Comparison of ENCODE assay signal across 21 cellular contexts in genomic region chr19:19238126-19238894, GRCh38. TPM values are rescaled to one million over a fixed set of nuclear protein-coding genes. Genes with fewer than 3 reads are reported as not detected.
DNase-seq lines count a peak whose midpoint lies in the region; ATAC-seq, FAIRE-seq and TF ChIP-seq lines count a peak whose summit lies in the region.
"Had no signal": no experiment of that assay in that cellular context is flagged by ENCODE, and none has a peak within 500 bp of the region (broad histone marks: within the 10 kb centered on the region; RNA-seq: fewer than 3 reads in every experiment).

No MANE protein-coding gene starts in this region.

- WGBS in GM12878 (ENCODE audit: insufficient coverage, insufficient replicate concordance, low lambda C conversion rate, missing lambda C conversion rate), result 61% methylated on average over 17 of the region's 18 CpGs
- WGBS in mesendoderm (ENCODE audit: extremely low coverage, insufficient coverage, low lambda C conversion rate), result no CpG with 5 or more reads among the region's 18 CpGs

- H4K20me1 ChIP-seq in GM12878 (ENCODE audit: control insufficient read depth, insufficient read depth), result no peaks in the 10 kb centered on the region
- H4K20me1 ChIP-seq: BLaER1 had no signal

- no peaks in the 10 kb centered on the region for H3K4me1 Mint-ChIP-seq in glutamatergic neuron (ENCODE audit: low read depth, unreplicated experiment)
- H3K4me1 Mint-ChIP-seq: CD14-positive monocyte; CD4-positive, alpha-beta memory T cell; IgD-negative memory B cell had no signal

- H4K8ac ChIP-seq in mesendoderm (ENCODE audit: low read depth, low read length), result no peak overlapping the region

- no peak overlapping the region for H3K9ac ChIP-seq in GM12878 (ENCODE audit: control insufficient read depth, insufficient read depth, low read length)
- no peak overlapping the region for H3K9ac ChIP-seq in mesendoderm (ENCODE audit: low read length)
- H3K9ac ChIP-seq: BLaER1, GM23248 had no signal

- peak overlapping the region; percentile 5 for H3K27ac Mint-ChIP-seq in glutamatergic neuron (ENCODE audit: unreplicated experiment)
- H3K27ac Mint-ChIP-seq: CD14-positive monocyte; CD4-positive, alpha-beta memory T cell; H9; IgD-negative memory B cell had no signal

- no peak for TF ChIP-seq RAD21 in GM12878 (IDR thresholded peaks at IDR 0.05; ENCODE audit: insufficient read depth, low read depth, low read length)

- H3K4me1 ChIP-seq in GM12878 (ENCODE audit: control insufficient read depth, insufficient read depth, low read length) (no peaks in the 10 kb centered on the region), mesendoderm (ENCODE audit: control insufficient read depth, low read depth, low read length) (no peaks in the 10 kb centered on the region)
- H3K4me1 ChIP-seq: BLaER1 had no signal

- intact Hi-C loops in GM12878 (cut with micrococcal nuclease; ENCODE audit: unreplicated experiment), result no loop called here

- no peak overlapping the region for H3K56ac ChIP-seq in mesendoderm (ENCODE audit: low read length)

- no peaks in the 10 kb centered on the region for H3K79me2 ChIP-seq in GM12878 (ENCODE audit: control insufficient read depth, insufficient read depth, low read length)
- no peaks in the 10 kb centered on the region for H3K79me2 ChIP-seq in mesendoderm (ENCODE audit: control insufficient read depth, insufficient read depth, low read length)

- H3K4me3 ChIP-seq in GM12878, result no peak overlapping the region
- H3K4me3 ChIP-seq in mesendoderm (ENCODE audit: low read length), result no peak overlapping the region
- H3K4me3 ChIP-seq: BLaER1, GM23248 had no signal

- no peak overlapping the region for H3K27ac ChIP-seq in GM12878 (ENCODE audit: control insufficient read depth, insufficient read depth)
- no peak overlapping the region for H3K27ac ChIP-seq in mesendoderm (ENCODE audit: low read depth, low read length)
- H3K27ac ChIP-seq: BLaER1, GM23248 had no signal

- in situ Hi-C loops in GM12878 (cut with MboI), result no loop called here

- RAD21 ChIA-PET in GM12878 (lab: Charles Lee; ENCODE audit: unreplicated experiment), result no interaction called here

- no peak overlapping the region for H2AK5ac ChIP-seq in mesendoderm (ENCODE audit: low read length)

- no peak overlapping the region for H3K4ac ChIP-seq in mesendoderm (ENCODE audit: low read depth, low read length)

- H3K18ac ChIP-seq in mesendoderm (ENCODE audit: low read length), result no peak overlapping the region

- no peak for TF ChIP-seq EP300 in GM12878 (IDR thresholded peaks at IDR 0.05; ENCODE audit: borderline replicate concordance in 1 of 2, control insufficient read depth in 1 of 2, low read depth in 2 of 2, low read length in 2 of 2)

- no peak overlapping the region for H2BK15ac ChIP-seq in mesendoderm (replicated peaks; ENCODE audit: low read depth)

- ATAC-seq in GM12878 (no peak), GM18907 (IDR thresholded peaks at IDR 0.05; ENCODE audit: unreplicated experiment) (no peak)

- no peak for TF ChIP-seq CTCF in GM10248 (IDR thresholded peaks at IDR 0.05; ENCODE audit: control extremely low read depth, extremely low read depth, low read depth, missing control alignments)
- TF ChIP-seq CTCF in GM12878 (IDR thresholded peaks at IDR 0.05 in 2 of 3, conservative IDR thresholded peaks at IDR 0.05 in 1 of 3; ENCODE audit: control insufficient read depth in 2 of 3, extremely low read depth in 1 of 3, insufficient read depth in 1 of 3, low read depth in 3 of 3, low read length in 3 of 3), result no peak
- TF ChIP-seq CTCF in glutamatergic neuron (IDR thresholded peaks at IDR 0.05; ENCODE audit: partially characterized antibody, unreplicated experiment), result no peak

- TF ChIP-seq POLR2A in GM12878 (IDR thresholded peaks at IDR 0.05; ENCODE audit: low read depth, low read length), result no peak

- H3K36me3 Mint-ChIP-seq in glutamatergic neuron (ENCODE audit: unreplicated experiment), result peaks cover 30% of the 10 kb centered on the region
- H3K36me3 Mint-ChIP-seq: CD14-positive monocyte; CD4-positive, alpha-beta memory T cell; IgD-negative memory B cell had no signal

- peaks cover 12% of the 10 kb centered on the region for H3K27me3 Mint-ChIP-seq in glutamatergic neuron (ENCODE audit: unreplicated experiment)

- H3K23ac ChIP-seq in mesendoderm (ENCODE audit: low read length), result no peak overlapping the region

- H2AFZ ChIP-seq in GM12878 (ENCODE audit: control insufficient read depth, low read depth, low read length), result no peak overlapping the region
- H2AFZ ChIP-seq: GM23248 had no signal

- POLR2A ChIA-PET in GM10248 (lab: Yijun Ruan, JAX) (no interaction called here), GM12878 (lab: Charles Lee) (no interaction called here)

- CTCF ChIA-PET in GM10248 (lab: Yijun Ruan, JAX), result no interaction called here
- CTCF ChIA-PET in GM12878 (lab: Yijun Ruan, JAX), result no interaction called here

- H2BK5ac ChIP-seq in mesendoderm (ENCODE audit: low read length), result no peak overlapping the region

- FAIRE-seq in GM12878 (lab: Jason Lieb, UNC), result no peak
- FAIRE-seq: HepG2 had no signal

- H2BK120ac ChIP-seq in mesendoderm (ENCODE audit: low read depth, low read length), result no peak overlapping the region

- H3K4me3 Mint-ChIP-seq in glutamatergic neuron (ENCODE audit: unreplicated experiment), result no peak overlapping the region
- H3K4me3 Mint-ChIP-seq: CD14-positive monocyte; CD4-positive, alpha-beta memory T cell; IgD-negative memory B cell had no signal

- H4K5ac ChIP-seq in mesendoderm (ENCODE audit: low read length), result no peak overlapping the region

- DNase-seq in GM10248 (ENCODE audit: extremely low spot score) (peak; percentile 5), GM12878 (ENCODE audit: low read depth, low spot score) (no peak), glutamatergic neuron (no peak), mesendoderm (no peak), T1000 (lab: John Stamatoyannopoulos, UW) (no peak)
- DNase-seq: 8988T; CD4-positive, alpha-beta memory T cell; DMS153; DMS79; GDM1; GM23248; H9; KG1 had no signal

- no peak overlapping the region for H3K4me2 ChIP-seq in GM12878 (ENCODE audit: control insufficient read depth, insufficient read depth)
- no peak overlapping the region for H3K4me2 ChIP-seq in mesendoderm (ENCODE audit: low read length)
- H3K4me2 ChIP-seq: BLaER1 had no signal

- peaks cover 11% of the 10 kb centered on the region; the same call in 2 of the 3 replicates for H3K9me3 ChIP-seq in GM12878 (replicated peaks; ENCODE audit: control insufficient read depth, insufficient read depth, low read length)

- SMC1A ChIA-PET in GM12878 (lab: Charles Lee; ENCODE audit: uncharacterized antibody, unreplicated experiment), result no interaction called here

- BruUV-seq in GM12878 (replicated peaks; lab: Mats Ljungman, UMichigan), result no TSS peak

- H3K36me3 ChIP-seq in GM12878 (ENCODE audit: control insufficient read depth in 2 of 2, insufficient read depth in 2 of 2, low read length in 1 of 2) (no peaks in the 10 kb centered on the region), mesendoderm (ENCODE audit: control insufficient read depth, insufficient read depth, low read length) (no peaks in the 10 kb centered on the region)
- H3K36me3 ChIP-seq: BLaER1 had no signal

- no peaks in the 10 kb centered on the region for H3K79me1 ChIP-seq in mesendoderm (ENCODE audit: low read length)

- peaks cover 14% of the 10 kb centered on the region for H3K9me3 Mint-ChIP-seq in glutamatergic neuron (ENCODE audit: unreplicated experiment)

- H3K27me3 ChIP-seq in GM12878 (replicated peaks in 1 of 2; ENCODE audit: control insufficient read depth in 2 of 2, insufficient read depth in 2 of 2, low read length in 1 of 2) (no peaks in the 10 kb centered on the region), mesendoderm (ENCODE audit: insufficient read depth, low read length, poor library complexity) (no peaks in the 10 kb centered on the region)
- H3K27me3 ChIP-seq: BLaER1 had no signal

RNA-seq across cellular contexts. Expression of gene NCAN, which starts 26.6 kb away (rescaled TPM):
- total RNA-seq in GM12878 (2013; cell fraction: nucleolus; rRNA removed), result 0.06 TPM in 1 of 2 replicates, not detected in the other
- total RNA-seq in GM12878 (2014; rRNA removed), result 0.11 and 0.34 TPM in 2 replicates
- total RNA-seq in GM12878 (2014; rRNA removed; fragmentation: Illumina TruSeq; extraction: Trizol), result 0.09 and 0.14 TPM in 2 replicates
- total RNA-seq in GM12878 (2021), result 0.10 and 0.16 TPM in 2 replicates
- 0.09 TPM for polyA plus RNA-seq in GM12878 (2011; ENCODE audit: low read depth)
- 0.12 and 0.13 TPM in 2 replicates for polyA plus RNA-seq in GM12878 (2011; rRNA removed)
- polyA plus RNA-seq in GM12878 (2011; cell fraction: cytosol; rRNA removed), result 0.03 and 0.06 TPM in 2 replicates
- 0.16 and 0.25 TPM in 2 replicates for polyA plus RNA-seq in GM12878 (2011; cell fraction: nucleus; rRNA removed)
- 0.16 and 0.24 TPM in 2 replicates for polyA plus RNA-seq in GM12878 (2012)
- 0.26 TPM in 1 of 2 replicates, not detected in the other for polyA plus RNA-seq in GM12878 (2014; fragmentation: Illumina TruSeq; extraction: Trizol)
- polyA plus RNA-seq in GM12878 (2014; fragmentation: Nextera tagmentation; extraction: Ambion mirVana), result under 1 TPM in 1 of 2 experiments, not detected in 1; 0.02 TPM
- polyA plus RNA-seq in GM12878 (2014; rRNA removed), result 0.19 and 0.51 TPM in 2 replicates
- polyA plus RNA-seq in GM12878 (2016; fragmentation: Nextera tagmentation; extraction: Ambion mirVana), result under 1 TPM; 0.12 to 0.20 TPM
- polyA minus RNA-seq in GM12878 (2011; rRNA and poly(A)+ RNA removed), result 0.22 and 0.46 TPM in 2 replicates
- not detected in 2 replicates for polyA minus RNA-seq in GM12878 (2011; cell fraction: cytosol; rRNA and poly(A)+ RNA removed)
- not detected in 2 replicates for polyA minus RNA-seq in GM12878 (2011; cell fraction: nucleus; rRNA and poly(A)+ RNA removed)
- 186 TPM for total RNA-seq in glutamatergic neuron (ENCODE audit: unreplicated experiment)
- polyA plus RNA-seq in mesendoderm (2013, experiment 1 of 2), result 0.88 TPM
- polyA plus RNA-seq in mesendoderm (2013, experiment 2 of 2), result 0.84 TPM
- total RNA-seq: A673; CD4-positive, alpha-beta memory T cell; Daoy; GM23248; HepG2 had no signal
- polyA plus RNA-seq: AG04450; CD14-positive monocyte; CD4-positive, alpha-beta memory T cell; GM23248; HepG2; IgD-negative memory B cell had no signal

RNA-seq across cellular contexts. Expression of gene TM6SF2, which starts 34.8 kb away (rescaled TPM):
- total RNA-seq in GM12878 (2013; cell fraction: nucleolus; rRNA removed), result not detected in 2 replicates
- total RNA-seq in GM12878 (2014; rRNA removed) (0.34 TPM in 1 of 2 replicates, not detected in the other), GM12878 (2014; rRNA removed; fragmentation: Illumina TruSeq; extraction: Trizol) (not detected in 2 replicates), GM12878 (2021) (not detected in 2 replicates), glutamatergic neuron (ENCODE audit: unreplicated experiment) (7.2 TPM)
- not detected for polyA plus RNA-seq in GM12878 (2011; ENCODE audit: low read depth)
- polyA plus RNA-seq in GM12878 (2011; rRNA removed) (not detected in 2 replicates), GM12878 (2014; fragmentation: Illumina TruSeq; extraction: Trizol) (not detected in 2 replicates), GM12878 (2014; fragmentation: Nextera tagmentation; extraction: Ambion mirVana) (not detected), GM12878 (2014; rRNA removed) (not detected in 2 replicates), GM12878 (2016; fragmentation: Nextera tagmentation; extraction: Ambion mirVana) (not detected)
- not detected in 2 replicates for polyA plus RNA-seq in GM12878 (2011; cell fraction: cytosol; rRNA removed)
- not detected in 2 replicates for polyA plus RNA-seq in GM12878 (2011; cell fraction: nucleus; rRNA removed)
- not detected in 2 replicates for polyA plus RNA-seq in GM12878 (2012)
- not detected in 2 replicates for polyA minus RNA-seq in GM12878 (2011; rRNA and poly(A)+ RNA removed)
- not detected in 2 replicates for polyA minus RNA-seq in GM12878 (2011; cell fraction: cytosol; rRNA and poly(A)+ RNA removed)
- not detected in 2 replicates for polyA minus RNA-seq in GM12878 (2011; cell fraction: nucleus; rRNA and poly(A)+ RNA removed)
- 1.0 TPM for polyA plus RNA-seq in mesendoderm (2013, experiment 1 of 2)
- polyA plus RNA-seq in mesendoderm (2013, experiment 2 of 2), result 1.1 TPM
- total RNA-seq: A673; CD4-positive, alpha-beta memory T cell; Daoy had no signal
- polyA plus RNA-seq: CD14-positive monocyte; CD4-positive, alpha-beta memory T cell; IgD-negative memory B cell had no signal

RNA-seq across cellular contexts. Expression of gene NR2C2AP, which starts 35.1 kb away (rescaled TPM):
- total RNA-seq in GM12878 (2013; cell fraction: nucleolus; rRNA removed), result 10.1 and 12.1 TPM in 2 replicates
- total RNA-seq in GM12878 (2014; rRNA removed) (22.4 and 23.9 TPM in 2 replicates), GM12878 (2014; rRNA removed; fragmentation: Illumina TruSeq; extraction: Trizol) (19.7 and 22.5 TPM in 2 replicates), GM12878 (2021) (27.8 and 28.5 TPM in 2 replicates), glutamatergic neuron (ENCODE audit: unreplicated experiment) (5.5 TPM)
- 9.9 TPM for polyA plus RNA-seq in GM12878 (2011; ENCODE audit: low read depth)
- polyA plus RNA-seq in GM12878 (2011; rRNA removed) (13.0 and 22.0 TPM in 2 replicates), GM12878 (2014; fragmentation: Illumina TruSeq; extraction: Trizol) (13.6 and 21.5 TPM in 2 replicates), GM12878 (2014; fragmentation: Nextera tagmentation; extraction: Ambion mirVana) (10 to 100 TPM; 43.3 to 44.8 TPM), GM12878 (2014; rRNA removed) (31.0 and 33.7 TPM in 2 replicates), GM12878 (2016; fragmentation: Nextera tagmentation; extraction: Ambion mirVana) (10 to 100 TPM; 28.4 to 29.0 TPM)
- 17.5 and 27.3 TPM in 2 replicates for polyA plus RNA-seq in GM12878 (2011; cell fraction: cytosol; rRNA removed)
- polyA plus RNA-seq in GM12878 (2011; cell fraction: nucleus; rRNA removed), result 42.0 and 47.9 TPM in 2 replicates
- 14.9 and 16.6 TPM in 2 replicates for polyA plus RNA-seq in GM12878 (2012)
- 7.8 and 15.9 TPM in 2 replicates for polyA minus RNA-seq in GM12878 (2011; rRNA and poly(A)+ RNA removed)
- 4.4 and 5.5 TPM in 2 replicates for polyA minus RNA-seq in GM12878 (2011; cell fraction: cytosol; rRNA and poly(A)+ RNA removed)
- polyA minus RNA-seq in GM12878 (2011; cell fraction: nucleus; rRNA and poly(A)+ RNA removed), result 7.3 and 10.1 TPM in 2 replicates
- 11.3 TPM for polyA plus RNA-seq in mesendoderm (2013, experiment 1 of 2)
- polyA plus RNA-seq in mesendoderm (2013, experiment 2 of 2), result 11.9 TPM

RNA-seq across cellular contexts. Expression of gene RFXANK, which starts 46.3 kb away (rescaled TPM):
- 47.3 and 51.9 TPM in 2 replicates for total RNA-seq in GM12878 (2013; cell fraction: nucleolus; rRNA removed)
- total RNA-seq in GM12878 (2014; rRNA removed) (98.3 and 125 TPM in 2 replicates), GM12878 (2014; rRNA removed; fragmentation: Illumina TruSeq; extraction: Trizol) (81.0 and 88.1 TPM in 2 replicates), GM12878 (2021) (113 and 118 TPM in 2 replicates), glutamatergic neuron (ENCODE audit: unreplicated experiment) (73.5 TPM)
- polyA plus RNA-seq in GM12878 (2011; ENCODE audit: low read depth), result 100 TPM
- polyA plus RNA-seq in GM12878 (2011; rRNA removed) (35.0 and 73.8 TPM in 2 replicates), GM12878 (2014; fragmentation: Illumina TruSeq; extraction: Trizol) (40.2 and 89.4 TPM in 2 replicates), GM12878 (2014; fragmentation: Nextera tagmentation; extraction: Ambion mirVana) (10 to 100 TPM; 70.8 TPM), GM12878 (2014; rRNA removed) (102 and 126 TPM in 2 replicates), GM12878 (2016; fragmentation: Nextera tagmentation; extraction: Ambion mirVana) (100 to 1,000 TPM; 108 to 119 TPM)
- 124 and 158 TPM in 2 replicates for polyA plus RNA-seq in GM12878 (2011; cell fraction: cytosol; rRNA removed)
- 213 and 235 TPM in 2 replicates for polyA plus RNA-seq in GM12878 (2011; cell fraction: nucleus; rRNA removed)
- 113 and 114 TPM in 2 replicates for polyA plus RNA-seq in GM12878 (2012)
- polyA minus RNA-seq in GM12878 (2011; rRNA and poly(A)+ RNA removed), result 55.2 and 80.2 TPM in 2 replicates
- polyA minus RNA-seq in GM12878 (2011; cell fraction: cytosol; rRNA and poly(A)+ RNA removed), result 34.3 and 37.6 TPM in 2 replicates
- 57.1 and 106 TPM in 2 replicates for polyA minus RNA-seq in GM12878 (2011; cell fraction: nucleus; rRNA and poly(A)+ RNA removed)
- 99.8 TPM for polyA plus RNA-seq in mesendoderm (2013, experiment 1 of 2)
- polyA plus RNA-seq in mesendoderm (2013, experiment 2 of 2), result 105 TPM

RNA-seq across cellular contexts. Expression of gene BORCS8, which starts 46.4 kb away (rescaled TPM):
- 31.6 and 35.8 TPM in 2 replicates for total RNA-seq in GM12878 (2013; cell fraction: nucleolus; rRNA removed)
- 31.1 and 33.5 TPM in 2 replicates for total RNA-seq in GM12878 (2014; rRNA removed)
- 14.9 TPM in 2 replicates for total RNA-seq in GM12878 (2014; rRNA removed; fragmentation: Illumina TruSeq; extraction: Trizol)
- 25.8 and 27.1 TPM in 2 replicates for total RNA-seq in GM12878 (2021)
- 9.7 TPM for polyA plus RNA-seq in GM12878 (2011; ENCODE audit: low read depth)
- 5.3 and 13.7 TPM in 2 replicates for polyA plus RNA-seq in GM12878 (2011; rRNA removed)
- polyA plus RNA-seq in GM12878 (2011; cell fraction: cytosol; rRNA removed), result 15.2 and 24.3 TPM in 2 replicates
- polyA plus RNA-seq in GM12878 (2011; cell fraction: nucleus; rRNA removed), result 25.3 and 37.8 TPM in 2 replicates
- 10.9 and 13.6 TPM in 2 replicates for polyA plus RNA-seq in GM12878 (2012)
- polyA plus RNA-seq in GM12878 (2014; fragmentation: Illumina TruSeq; extraction: Trizol), result 8.6 and 19.6 TPM in 2 replicates
- 1 to 10 TPM; 3.7 to 6.0 TPM for polyA plus RNA-seq in GM12878 (2014; fragmentation: Nextera tagmentation; extraction: Ambion mirVana)
- polyA plus RNA-seq in GM12878 (2014; rRNA removed), result 30.8 and 31.5 TPM in 2 replicates
- 10 to 100 TPM; 39.0 to 40.3 TPM for polyA plus RNA-seq in GM12878 (2016; fragmentation: Nextera tagmentation; extraction: Ambion mirVana)
- 8.3 and 14.1 TPM in 2 replicates for polyA minus RNA-seq in GM12878 (2011; rRNA and poly(A)+ RNA removed)
- 5.9 and 10.2 TPM in 2 replicates for polyA minus RNA-seq in GM12878 (2011; cell fraction: cytosol; rRNA and poly(A)+ RNA removed)
- 6.8 and 16.6 TPM in 2 replicates for polyA minus RNA-seq in GM12878 (2011; cell fraction: nucleus; rRNA and poly(A)+ RNA removed)
- 20.5 TPM for total RNA-seq in glutamatergic neuron (ENCODE audit: unreplicated experiment)
- polyA plus RNA-seq in mesendoderm (2013, experiment 1 of 2), result 14.8 TPM
- polyA plus RNA-seq in mesendoderm (2013, experiment 2 of 2), result 13.9 TPM

Comparison
In these comparisons a context has a peak if more than half of its experiments do, and no peak if none do; other contexts are left out.
1. RNA of gene NCAN, which starts 26.6 kb away (total RNA-seq): 186 TPM in glutamatergic neuron (single experiment); 0.06 to 0.34 TPM in GM12878; every median in the first group is over 100 times any median in the second.